8 cellular contexts compared by ENCODE assay signal in genomic region chr11:93541884-93542752, GRCh38. TPM values are rescaled to one million over a fixed set of nuclear protein-coding genes. Genes with fewer than 3 reads are reported as not detected.
A peak's percentile ranks its signal among the peaks of the same experiment; 100 is the strongest.
DNase-seq lines count a peak whose midpoint lies in the region; ATAC-seq and TF ChIP-seq lines count a peak whose summit lies in the region.

No MANE protein-coding gene starts in this region.

- H3K4me3 Mint-ChIP-seq in Calu3 (ENCODE audit: low read depth, unreplicated experiment): peak overlapping the region; percentile 93
- peak overlapping the region; percentile 73 for H3K4me3 Mint-ChIP-seq in activated naive CD8-positive, alpha-beta T cell treated with anti-CD3 and anti-CD28 coated beads for 36 hours

- no peak overlapping the region for H3K27ac Mint-ChIP-seq in Calu3 (ENCODE audit: unreplicated experiment)
- H3K27ac Mint-ChIP-seq in activated naive CD8-positive, alpha-beta T cell treated with anti-CD3 and anti-CD28 coated beads for 36 hours: no peak overlapping the region

- DNase-seq in Calu3 (peak; percentile 24), RWPE2 (ENCODE audit: low spot score) (no peak), left cardiac atrium (peak; percentile 58), posterior cingulate gyrus (peak in 7 of 10 donors; percentile 27 to 89 (median 38)), OCI-M2 (lab: John Stamatoyannopoulos, UW; ENCODE audit: unreplicated experiment) (no peak)
- DNase-seq in activated naive CD8-positive, alpha-beta T cell treated with anti-CD3 and anti-CD28 coated beads for 36 hours: peak; percentile 21

- peaks cover 22% of the 10 kb centered on the region for H3K36me3 Mint-ChIP-seq in Calu3 (ENCODE audit: insufficient read depth, unreplicated experiment)
- no peaks in the 10 kb centered on the region for H3K36me3 Mint-ChIP-seq in activated naive CD8-positive, alpha-beta T cell treated with anti-CD3 and anti-CD28 coated beads for 36 hours

- no peaks in the 10 kb centered on the region for H3K27me3 Mint-ChIP-seq in Calu3 (ENCODE audit: unreplicated experiment)
- peaks cover 27% of the 10 kb centered on the region for H3K27me3 Mint-ChIP-seq in activated naive CD8-positive, alpha-beta T cell treated with anti-CD3 and anti-CD28 coated beads for 36 hours

- peak overlapping the region; percentile 44 for H3K4me3 ChIP-seq in RWPE2 (ENCODE audit: severe bottlenecking)

- H3K27ac ChIP-seq in RWPE2 (ENCODE audit: poor library complexity, severe bottlenecking): peak overlapping the region; percentile 20

- H3K27me3 ChIP-seq in RWPE2 (ENCODE audit: insufficient read depth, poor library complexity, severe bottlenecking): no peaks in the 10 kb centered on the region

- peaks cover 38% of the 10 kb centered on the region for H3K4me1 Mint-ChIP-seq in Calu3 (ENCODE audit: low read depth, unreplicated experiment)
- H3K4me1 Mint-ChIP-seq in activated naive CD8-positive, alpha-beta T cell treated with anti-CD3 and anti-CD28 coated beads for 36 hours: peaks cover 14% of the 10 kb centered on the region

- intact Hi-C loops in Calu3 (cut with micrococcal nuclease; ENCODE audit: unreplicated experiment) (loop anchor here (2.0 to 5.0 kb wide), 3 partner anchors 80 to 305 kb away; no protein-coding TSS in a partner anchor), left cardiac atrium (cut with DNase I) (loop anchor here (5.0 to 10.0 kb wide), 2 partner anchors 57 to 305 kb away; no protein-coding TSS in a partner anchor), posterior cingulate gyrus (cut with DNase I) (no loop called here)

- ATAC-seq in GM19438 (IDR thresholded peaks at IDR 0.05; ENCODE audit: low read depth, unreplicated experiment) (peak; percentile 70), HG03442 (IDR thresholded peaks at IDR 0.05; ENCODE audit: unreplicated experiment) (peak; percentile 52), RWPE2 (ENCODE audit: low read depth) (peak; percentile 44), left cardiac atrium (peak; percentile 63 to 75)

- H3K9me3 Mint-ChIP-seq in Calu3 (ENCODE audit: low read depth, unreplicated experiment): no peaks in the 10 kb centered on the region
- H3K9me3 Mint-ChIP-seq in activated naive CD8-positive, alpha-beta T cell treated with anti-CD3 and anti-CD28 coated beads for 36 hours: no peaks in the 10 kb centered on the region

- TF ChIP-seq CTCF in Calu3 (IDR thresholded peaks at IDR 0.05; ENCODE audit: unreplicated experiment) (no peak), RWPE2 (IDR thresholded peaks at IDR 0.05; ENCODE audit: poor library complexity, severe bottlenecking) (no peak)

- H3K4me1 ChIP-seq in RWPE2 (ENCODE audit: insufficient read depth, poor library complexity, severe bottlenecking): peaks cover 2% of the 10 kb centered on the region

- BruUV-seq in Calu3 (replicated peaks; lab: Mats Ljungman, UMichigan): no TSS peak

- no peaks in the 10 kb centered on the region for H3K9me3 ChIP-seq in RWPE2 (ENCODE audit: severe bottlenecking)

- H3K36me3 ChIP-seq in RWPE2 (ENCODE audit: low read depth): no peaks in the 10 kb centered on the region

- CTCF ChIA-PET in Calu3 (lab: Charles Lee): interaction anchor here (0.7 to 1.0 kb wide), 5 partner anchors 12 to 1534 kb away, joined by 3 read pairs; no protein-coding TSS in a partner anchor

RNA-seq across cellular contexts. Expression of gene SMCO4, which starts 1.1 kb away (rescaled TPM):
- total RNA-seq in Calu3 (2022) (16.4 and 22.9 TPM in 2 replicates), left cardiac atrium (10 to 100 TPM; 35.9 to 40.7 TPM)
- total RNA-seq in activated naive CD8-positive, alpha-beta T cell treated with anti-CD3 and anti-CD28 coated beads for 36 hours: 1 to 10 TPM; 6.1 to 6.8 TPM

Comparison
In these comparisons a context has a peak if more than half of its experiments do, and no peak if none do; other contexts are left out.
1. DNase-seq: peak in Calu3 (single experiment), activated naive CD8-positive, alpha-beta T cell treated with anti-CD3 and anti-CD28 coated beads for 36 hours (single experiment), left cardiac atrium (single experiment) and posterior cingulate gyrus (7 of 10); none in RWPE2 (single experiment) and OCI-M2 (single experiment).
2. Peak in every context shown above with its lines, with median percentiles within 50 percentile points of each other: ATAC-seq.